Comparison of ENCODE assay signal across 9 cellular contexts in the genomic region with DNA sequence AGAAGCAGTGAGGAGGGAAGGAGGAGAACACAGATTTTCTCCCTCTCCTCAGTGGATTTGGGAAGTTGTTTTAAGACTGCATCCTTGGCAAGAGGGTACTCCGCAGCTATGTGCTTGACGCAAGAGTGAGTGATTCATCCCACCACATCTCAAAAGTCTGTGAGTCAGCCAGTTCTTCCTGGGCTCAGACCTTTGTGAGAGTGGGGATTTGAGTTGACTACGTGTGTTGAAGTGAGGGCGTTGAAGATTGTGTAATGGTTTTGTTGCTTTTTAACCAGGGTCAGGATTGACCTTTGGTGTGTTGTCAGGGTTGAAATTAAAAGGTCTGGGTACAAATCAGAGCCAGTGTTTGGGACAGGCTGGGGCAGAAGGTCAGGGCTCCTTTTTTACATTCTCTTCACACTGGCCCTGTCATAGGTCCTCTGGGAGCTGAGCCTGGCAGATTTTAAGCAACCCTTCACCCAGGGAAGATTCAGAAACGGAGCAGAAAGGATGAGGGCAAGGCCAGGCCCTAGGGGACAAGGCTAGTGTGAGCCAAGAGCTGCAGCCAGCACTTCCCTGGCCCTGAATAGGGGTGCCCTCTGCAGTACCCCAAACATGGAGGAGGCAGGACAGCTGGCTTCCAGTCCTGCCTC. TPM values are rescaled to one million over a fixed set of nuclear protein-coding genes. Genes with fewer than 3 reads are reported as not detected.
DNase-seq lines count a peak whose midpoint lies in the region; TF ChIP-seq lines count a peak whose summit lies in the region.
"Had no signal": no experiment of that assay in that cellular context is flagged by ENCODE, and none has a peak within 500 bp of the region (broad histone marks: within the 10 kb centered on the region; RNA-seq: fewer than 3 reads in every experiment).

No MANE protein-coding gene starts in this region.

- no peaks in the 10 kb centered on the region for H3K9me3 ChIP-seq in sigmoid colon

- DNase-seq in HPDE6-E6E7 (ENCODE audit: extremely low spot score) = peak; percentile 96
- peak; percentile 54 for DNase-seq in SKM-1 (lab: John Stamatoyannopoulos, UW; ENCODE audit: unreplicated experiment)
- peak; percentile 100 for DNase-seq in fibroblast of the aortic adventitia (ENCODE audit: low read depth)
- DNase-seq in sigmoid colon = peak; percentile 77
- no peak for DNase-seq in iPS-NIHi11 (ENCODE audit: low spot score)
- no peak for DNase-seq in NCI-H146 (lab: John Stamatoyannopoulos, UW)
- no peak for DNase-seq in ecto neural progenitor cell (ENCODE audit: low spot score)
- no peak for DNase-seq in GDM1 (lab: John Stamatoyannopoulos, UW)

- H3K4me1 ChIP-seq in sigmoid colon = no peaks in the 10 kb centered on the region

- TF ChIP-seq EP300 in sigmoid colon (IDR thresholded peaks at IDR 0.05) = no peak

- TF ChIP-seq POLR2A in sigmoid colon (IDR thresholded peaks at IDR 0.05) = no peak

- H3K27me3 ChIP-seq in sigmoid colon = no peaks in the 10 kb centered on the region

- WGBS in sigmoid colon, 2 donors = 56 to 61% methylated on average over 5 of the region's 5 CpGs

- intact Hi-C loops in sigmoid colon (cut with DNase I) = no loop called here

- no peaks in the 10 kb centered on the region for H3K36me3 ChIP-seq in sigmoid colon

- no peak overlapping the region for H3K4me3 ChIP-seq in fibroblast of the aortic adventitia (ENCODE audit: low read depth, low read length)
- no peak overlapping the region for H3K4me3 ChIP-seq in sigmoid colon

- TF ChIP-seq CTCF in fibroblast of the aortic adventitia (IDR thresholded peaks at IDR 0.05; ENCODE audit: insufficient read depth, low read length) (no peak), sigmoid colon (IDR thresholded peaks at IDR 0.05) (no peak)

- H3K27ac ChIP-seq in sigmoid colon = peak overlapping the region in 2 of 4 donors; percentile 11 to 70

RNA-seq across cellular contexts. Expression of gene C11orf86, which starts 4.2 kb away (rescaled TPM):
- total RNA-seq in fibroblast of the aortic adventitia (ENCODE audit: low replicate concordance) (not detected in 2 replicates), sigmoid colon (not detected)
- 100 to 1,000 TPM in 2 of 3 donors, 10 to 100 TPM in 1; 61.0 to 297 (median 132) TPM for polyA plus RNA-seq in sigmoid colon
- total RNA-seq: lung microvascular endothelial cell had no signal

RNA-seq across cellular contexts. Expression of gene PC, which starts 12.7 kb away (rescaled TPM):
- 12.7 and 21.5 TPM in 2 replicates for total RNA-seq in fibroblast of the aortic adventitia (ENCODE audit: low replicate concordance)
- total RNA-seq in sigmoid colon = 10 to 100 TPM in 1 of 4 donors, 1 to 10 TPM in 3; 2.0 to 11.8 (median 5.1) TPM
- 10 to 100 TPM; 27.0 to 40.2 (median 34.2) TPM for polyA plus RNA-seq in sigmoid colon

RNA-seq across cellular contexts. Expression of gene SYT12, which starts 52.0 kb away (rescaled TPM):
- total RNA-seq in fibroblast of the aortic adventitia (ENCODE audit: low replicate concordance) (0.09 TPM in 1 of 2 replicates, not detected in the other), sigmoid colon (not detected)
- 1 to 10 TPM in 1 of 3 donors, under 1 TPM in 2; under 0.01 to 1.1 (median 0.92) TPM for polyA plus RNA-seq in sigmoid colon

Comparison
In these comparisons a context has a peak if more than half of its experiments do, and no peak if none do; other contexts are left out.
1. DNase-seq: peak in HPDE6-E6E7 (single experiment), SKM-1 (single experiment), fibroblast of the aortic adventitia (single experiment) and sigmoid colon (single experiment); none in iPS-NIHi11 (single experiment), NCI-H146 (single experiment), ecto neural progenitor cell (single experiment) and GDM1 (single experiment).